Comparison of ENCODE assay signal across 2 cellular contexts in genomic region chr6:136823128-136823660, GRCh38.
TF ChIP-seq lines count a peak whose summit lies in the region.

No MANE protein-coding gene starts in this region.

TF ChIP-seq in liver, 16 proteins besides CTCF, POLR2A, EP300 and RAD21:
- TF ChIP-seq RXRA (IDR thresholded peaks at IDR 0.05) (no peak), JUND (IDR thresholded peaks at IDR 0.05) (no peak), EGR1 (IDR thresholded peaks at IDR 0.05; ENCODE audit: low read depth in 2 of 2) (no peak), HNF4A (conservative IDR thresholded peaks at IDR 0.05) (no peak), MAX (IDR thresholded peaks at IDR 0.05) (no peak), YY1 (IDR thresholded peaks at IDR 0.05) (no peak), FOXA2 (IDR thresholded peaks at IDR 0.05) (no peak), NR2F2 (IDR thresholded peaks at IDR 0.05) (no peak), FOXA1 (IDR thresholded peaks at IDR 0.05) (no peak), GABPA (IDR thresholded peaks at IDR 0.05 in 1 of 2, conservative IDR thresholded peaks at IDR 0.05 in 1 of 2) (no peak), ATF3 (IDR thresholded peaks at IDR 0.05) (no peak)

TF ChIP-seq in HepG2, 621 proteins besides CTCF, POLR2A, EP300 and RAD21:
- TF ChIP-seq SIX1 (CRISPR knock-in tag; IDR thresholded peaks at IDR 0.05; ENCODE audit: borderline replicate concordance) = no peak
- TF ChIP-seq SUZ12 (IDR thresholded peaks at IDR 0.05; ENCODE audit: low read depth, low read length) = no peak
- TF ChIP-seq MLLT10 (CRISPR knock-in tag; IDR thresholded peaks at IDR 0.05) = no peak
- TF ChIP-seq SKIL (CRISPR knock-in tag; IDR thresholded peaks at IDR 0.05; ENCODE audit: borderline replicate concordance) = no peak
- no peak for TF ChIP-seq FOXM1 (CRISPR knock-in tag; IDR thresholded peaks at IDR 0.05)
- no peak for TF ChIP-seq ZBTB38 (CRISPR knock-in tag; IDR thresholded peaks at IDR 0.05)
- TF ChIP-seq ZNF296 (CRISPR knock-in tag; conservative IDR thresholded peaks at IDR 0.05) = no peak
- TF ChIP-seq SIN3A (IDR thresholded peaks at IDR 0.05; ENCODE audit: borderline replicate concordance, low read depth, low read length) = no peak
